In genomic region chr6:164532546-164533362, GRCh38 we compare ENCODE assay signal across 15 cellular contexts.
DNase-seq lines count a peak whose midpoint lies in the region; ATAC-seq and TF ChIP-seq lines count a peak whose summit lies in the region.
"Had no signal": no experiment of that assay in that cellular context is flagged by ENCODE, and none has a peak within 500 bp of the region (broad histone marks: within the 10 kb centered on the region; RNA-seq: fewer than 3 reads in every experiment).

No MANE protein-coding gene starts in this region.

- H3K36me3 Mint-ChIP-seq in neural progenitor cell, result no peaks in the 10 kb centered on the region
- H3K36me3 Mint-ChIP-seq in natural killer cell treated with Interleukin-12 subunit alpha and Interleukin-12 subunit beta and Interleukin-15 and Interleukin-18, amount 100 ng/mL, for 72 hours, result peaks cover 5% of the 10 kb centered on the region
- no peaks in the 10 kb centered on the region for H3K36me3 Mint-ChIP-seq in stimulated activated memory B cell treated with anti-CD40 and anti-IgM and Interleukin-4, amounts not matched to agents 10 μg/mL and 1 μg/mL and 100 μg/mL, for 72 hours
- H3K36me3 Mint-ChIP-seq: CD8-positive, alpha-beta memory T cell; IgD-negative memory B cell had no signal

- no peaks in the 10 kb centered on the region for H3F3A ChIP-seq in neural progenitor cell (ENCODE audit: low read depth)

- H3K9me3 ChIP-seq in neural progenitor cell (ENCODE audit: low read depth), result no peaks in the 10 kb centered on the region

- H3K9ac ChIP-seq in neural progenitor cell, result no peak overlapping the region

- H3K27ac ChIP-seq in neural progenitor cell, result no peak overlapping the region

- no peaks in the 10 kb centered on the region for H3K79me2 ChIP-seq in neural progenitor cell (ENCODE audit: low read depth)

- no peak overlapping the region for H3K4me3 Mint-ChIP-seq in neural progenitor cell
- H3K4me3 Mint-ChIP-seq in natural killer cell treated with Interleukin-12 subunit alpha and Interleukin-12 subunit beta and Interleukin-15 and Interleukin-18, amount 100 ng/mL, for 72 hours, result no peak overlapping the region
- H3K4me3 Mint-ChIP-seq in stimulated activated memory B cell treated with anti-CD40 and anti-IgM and Interleukin-4, amounts not matched to agents 10 μg/mL and 1 μg/mL and 100 μg/mL, for 72 hours, result no peak overlapping the region
- H3K4me3 Mint-ChIP-seq: CD8-positive, alpha-beta memory T cell; IgD-negative memory B cell had no signal

- peaks cover 3% of the 10 kb centered on the region for H3K9me3 Mint-ChIP-seq in neural progenitor cell
- H3K9me3 Mint-ChIP-seq in natural killer cell treated with Interleukin-12 subunit alpha and Interleukin-12 subunit beta and Interleukin-15 and Interleukin-18, amount 100 ng/mL, for 72 hours, result peaks cover 17% of the 10 kb centered on the region
- peaks cover 2% of the 10 kb centered on the region for H3K9me3 Mint-ChIP-seq in stimulated activated memory B cell treated with anti-CD40 and anti-IgM and Interleukin-4, amounts not matched to agents 10 μg/mL and 1 μg/mL and 100 μg/mL, for 72 hours

- H4K20me1 ChIP-seq in neural progenitor cell (ENCODE audit: low read depth), result no peaks in the 10 kb centered on the region

- ATAC-seq in natural killer cell treated with Interleukin-12 subunit alpha and Interleukin-12 subunit beta and Interleukin-15 and Interleukin-18, amount 100 ng/mL, for 72 hours, result no peak
- no peak for ATAC-seq in stimulated activated memory B cell treated with anti-CD40 and anti-IgM and Interleukin-4, amounts not matched to agents 10 μg/mL and 1 μg/mL and 100 μg/mL, for 72 hours
- ATAC-seq: HCT116 had no signal

- no peak overlapping the region for H3K4me2 ChIP-seq in neural progenitor cell

- peaks cover 3% of the 10 kb centered on the region for H3K4me1 ChIP-seq in neural progenitor cell

- DNase-seq in ELF-1 (ENCODE audit: low read depth, low spot score), result peak; percentile 6
- DNase-seq in NCI-H146 treated with DMSO at 0.1 percent for 48 hours (lab: John Stamatoyannopoulos, UW; ENCODE audit: unreplicated experiment), result peak; percentile 78
- peak; percentile 2 for DNase-seq in cerebellum (ENCODE audit: low spot score)
- DNase-seq in neural progenitor cell (ENCODE audit: low spot score), result peak; percentile 15
- no peak for DNase-seq in natural killer cell treated with Interleukin-12 subunit alpha and Interleukin-12 subunit beta and Interleukin-15 and Interleukin-18, amount 100 ng/mL, for 72 hours (ENCODE audit: low spot score)
- no peak for DNase-seq in NOMO-1 (lab: John Stamatoyannopoulos, UW; ENCODE audit: unreplicated experiment in 2 of 2)
- DNase-seq in GM10266 (ENCODE audit: extremely low spot score), result no peak
- DNase-seq: CD8-positive, alpha-beta memory T cell; MV-4-11; NCI-H1436 treated with DMSO at 0.1 percent for 48 hours; NCI-H69; Right ventricle myocardium superior had no signal

- no peaks in the 10 kb centered on the region for H3K36me3 ChIP-seq in neural progenitor cell

- H2AFZ ChIP-seq in neural progenitor cell (replicated peaks), result peak overlapping the region; percentile 30

- no peaks in the 10 kb centered on the region for H3K27me3 ChIP-seq in neural progenitor cell

- TF ChIP-seq CTCF in neural progenitor cell (IDR thresholded peaks at IDR 0.05), result no peak
- TF ChIP-seq CTCF in GM10266 (IDR thresholded peaks at IDR 0.05; ENCODE audit: control insufficient read depth, insufficient read depth, low read depth, missing control alignments), result no peak

- H3K27ac Mint-ChIP-seq in neural progenitor cell, result no peak overlapping the region
- H3K27ac Mint-ChIP-seq in natural killer cell treated with Interleukin-12 subunit alpha and Interleukin-12 subunit beta and Interleukin-15 and Interleukin-18, amount 100 ng/mL, for 72 hours, result no peak overlapping the region
- H3K27ac Mint-ChIP-seq in stimulated activated memory B cell treated with anti-CD40 and anti-IgM and Interleukin-4, amounts not matched to agents 10 μg/mL and 1 μg/mL and 100 μg/mL, for 72 hours, result no peak overlapping the region
- H3K27ac Mint-ChIP-seq: CD8-positive, alpha-beta memory T cell had no signal

- H3K27me3 Mint-ChIP-seq in neural progenitor cell (ENCODE audit: insufficient read depth, low read depth), result no peaks in the 10 kb centered on the region
- H3K27me3 Mint-ChIP-seq in natural killer cell treated with Interleukin-12 subunit alpha and Interleukin-12 subunit beta and Interleukin-15 and Interleukin-18, amount 100 ng/mL, for 72 hours, result no peaks in the 10 kb centered on the region
- no peaks in the 10 kb centered on the region for H3K27me3 Mint-ChIP-seq in stimulated activated memory B cell treated with anti-CD40 and anti-IgM and Interleukin-4, amounts not matched to agents 10 μg/mL and 1 μg/mL and 100 μg/mL, for 72 hours
- H3K27me3 Mint-ChIP-seq: CD8-positive, alpha-beta memory T cell; IgD-negative memory B cell had no signal

- peaks cover 12% of the 10 kb centered on the region for H3K4me1 Mint-ChIP-seq in neural progenitor cell
- no peaks in the 10 kb centered on the region for H3K4me1 Mint-ChIP-seq in natural killer cell treated with Interleukin-12 subunit alpha and Interleukin-12 subunit beta and Interleukin-15 and Interleukin-18, amount 100 ng/mL, for 72 hours (ENCODE audit: low read depth in 2 of 2)
- H3K4me1 Mint-ChIP-seq in stimulated activated memory B cell treated with anti-CD40 and anti-IgM and Interleukin-4, amounts not matched to agents 10 μg/mL and 1 μg/mL and 100 μg/mL, for 72 hours, result no peaks in the 10 kb centered on the region
- H3K4me1 Mint-ChIP-seq: CD8-positive, alpha-beta memory T cell; IgD-negative memory B cell had no signal

- H3K4me3 ChIP-seq in neural progenitor cell, result no peak overlapping the region

Comparison
In these comparisons a context has a peak if more than half of its experiments do, and no peak if none do; other contexts are left out.
1. DNase-seq: peak in ELF-1 (single experiment), NCI-H146 treated with DMSO at 0.1 percent for 48 hours (single experiment), cerebellum (single experiment) and neural progenitor cell (single experiment); none in natural killer cell treated with Interleukin-12 subunit alpha and Interleukin-12 subunit beta and Interleukin-15 and Interleukin-18, amount 100 ng/mL, for 72 hours (single experiment), NOMO-1 (0 of 2) and GM10266 (single experiment).